8 cellular contexts compared by ENCODE assay signal in genomic region chr1:64864018-64864945, GRCh38.
A peak's percentile ranks its signal among the peaks of the same experiment; 100 is the strongest.
DNase-seq lines count a peak whose midpoint lies in the region; ATAC-seq and TF ChIP-seq lines count a peak whose summit lies in the region.

No MANE protein-coding gene starts in this region.

- H3K4me3 ChIP-seq in ascending aorta (no peak overlapping the region), mesodermal cell (ENCODE audit: extremely low read depth, insufficient read depth, low read length, poor library complexity, severe bottlenecking) (no peak overlapping the region), thyroid gland (replicated peaks in 1 of 3) (no peak overlapping the region)

- H3K27me3 ChIP-seq in ascending aorta (peaks cover 4% of the 10 kb centered on the region), thyroid gland (no peaks in the 10 kb centered on the region)

- WGBS in mesodermal cell (ENCODE audit: insufficient coverage in 2 of 2), 2 experiments = 69 to 84% methylated on average over 10 of the region's 14 CpGs
- WGBS in thyroid gland, 2 donors = 80 to 82% methylated on average over 14 of the region's 14 CpGs

- peaks cover 29 to 58% of the 10 kb centered on the region in 2 donors for H3K36me3 ChIP-seq in ascending aorta
- H3K36me3 ChIP-seq in mesodermal cell (ENCODE audit: control insufficient read depth, insufficient read depth, low read length) = peaks cover 62% of the 10 kb centered on the region
- H3K36me3 ChIP-seq in thyroid gland = peaks cover 17 to 20% of the 10 kb centered on the region in 2 donors

- DNase-seq in activated naive CD4-positive, alpha-beta T cell treated with Interleukin-2 at 50 U/mL for 16 hours = peak; percentile 33
- no peak for DNase-seq in activated naive CD4-positive, alpha-beta T cell treated with anti-CD3 and anti-CD28 coated beads, Interleukin-2, amount 50 U/mL, for 16 hours
- DNase-seq in SHP77 treated with DMSO at 0.1 percent for 48 hours (lab: John Stamatoyannopoulos, UW) (peak; percentile 3), ascending aorta (ENCODE audit: low spot score in 2 of 2) (peak; percentile 22 to 74), thyroid gland (peak; percentile 35 to 41), NCI-H2107 (lab: John Stamatoyannopoulos, UW) (no peak)

- TF ChIP-seq POLR2A in thyroid gland (IDR thresholded peaks at IDR 0.05) = no peak

- intact Hi-C loops in ascending aorta (cut with DNase I) = loop anchor here (10.0 kb wide), 1 partner anchor 341 kb away; no protein-coding TSS in a partner anchor
- intact Hi-C loops in thyroid gland (cut with DNase I) = no loop called here

- H3K9me3 ChIP-seq in ascending aorta (no peaks in the 10 kb centered on the region), mesodermal cell (ENCODE audit: control insufficient read depth, low read length) (no peaks in the 10 kb centered on the region), thyroid gland (no peaks in the 10 kb centered on the region)

- H3K4me1 ChIP-seq in ascending aorta (no peaks in the 10 kb centered on the region), mesodermal cell (ENCODE audit: control insufficient read depth, insufficient read depth, low read length, poor library complexity, severe bottlenecking) (no peaks in the 10 kb centered on the region), thyroid gland (no peaks in the 10 kb centered on the region)

- ATAC-seq in HG03108 (IDR thresholded peaks at IDR 0.05; ENCODE audit: unreplicated experiment) = peak; percentile 99

- TF ChIP-seq CTCF in ascending aorta (IDR thresholded peaks at IDR 0.05) = no peak
- no peak for TF ChIP-seq CTCF in thyroid gland (IDR thresholded peaks at IDR 0.05)

- peak overlapping the region in 1 of 2 donors; percentile 5 for H3K27ac ChIP-seq in ascending aorta
- peak overlapping the region; percentile 20 for H3K27ac ChIP-seq in mesodermal cell (ENCODE audit: low read depth, low read length, severe bottlenecking)
- H3K27ac ChIP-seq in thyroid gland = peak overlapping the region in 1 of 3 donors; percentile 9

Comparison
In these comparisons a context has a peak if more than half of its experiments do, and no peak if none do; other contexts are left out.
1. DNase-seq: peak in activated naive CD4-positive, alpha-beta T cell treated with Interleukin-2 at 50 U/mL for 16 hours (single experiment), SHP77 treated with DMSO at 0.1 percent for 48 hours (single experiment), ascending aorta (2 of 2) and thyroid gland (2 of 2); none in activated naive CD4-positive, alpha-beta T cell treated with anti-CD3 and anti-CD28 coated beads, Interleukin-2, amount 50 U/mL, for 16 hours (single experiment) and NCI-H2107 (single experiment).